In genomic region chr9:136847065-136847826, GRCh38 we compare ENCODE assay signal across 9 cellular contexts. TPM values are rescaled to one million over a fixed set of nuclear protein-coding genes. Genes with fewer than 3 reads are reported as not detected.
DNase-seq lines count a peak whose midpoint lies in the region; ATAC-seq, FAIRE-seq and TF ChIP-seq lines count a peak whose summit lies in the region.
"Had no signal": no experiment of that assay in that cellular context is flagged by ENCODE, and none has a peak within 500 bp of the region (broad histone marks: within the 10 kb centered on the region; RNA-seq: fewer than 3 reads in every experiment).

No MANE protein-coding gene starts in this region.

- no peak for ATAC-seq in activated CD8-positive, alpha-beta memory T cell treated with anti-CD3 and anti-CD28 coated beads, Interleukin-2, amount 10 ng/mL, durations not matched to agents 7 days and 5 days
- peak; percentile 7 for ATAC-seq in lung (ENCODE audit: insufficient read depth, low FRiP score)
- ATAC-seq in upper lobe of right lung = peak; percentile 38
- no peak for ATAC-seq in HG02973 (IDR thresholded peaks at IDR 0.05; ENCODE audit: unreplicated experiment)

- peaks cover 21% of the 10 kb centered on the region for H3K4me1 Mint-ChIP-seq in activated CD8-positive, alpha-beta memory T cell treated with anti-CD3 and anti-CD28 coated beads, Interleukin-2, amount 10 ng/mL, durations not matched to agents 7 days and 5 days
- peaks cover 48% of the 10 kb centered on the region for H3K4me1 Mint-ChIP-seq in dendritic cell treated with granulocyte-macrophage colony-stimulating factor and Interleukin-4, amounts not matched to agents 40 ng/mL and 50 ng/mL, for 4 days (ENCODE audit: low read depth)

- no peak for FAIRE-seq in RCC 7860 (lab: Jason Lieb, UNC)
- FAIRE-seq: islet of Langerhans had no signal

- WGBS in lung, 2 donors = 1 to 3% methylated on average over 50 to 78 of the region's 78 CpGs

- H3K9me3 Mint-ChIP-seq in activated CD8-positive, alpha-beta memory T cell treated with anti-CD3 and anti-CD28 coated beads, Interleukin-2, amount 10 ng/mL, durations not matched to agents 7 days and 5 days (ENCODE audit: low read depth) = no peaks in the 10 kb centered on the region
- no peaks in the 10 kb centered on the region for H3K9me3 Mint-ChIP-seq in dendritic cell treated with granulocyte-macrophage colony-stimulating factor and Interleukin-4, amounts not matched to agents 40 ng/mL and 50 ng/mL, for 4 days

- intact Hi-C loops in dendritic cell treated with granulocyte-macrophage colony-stimulating factor and Interleukin-4, amounts not matched to agents 40 ng/mL and 50 ng/mL, for 4 days (cut with micrococcal nuclease) = loop anchor here (1.0 to 5.0 kb wide), 3 partner anchors 19 to 97 kb away; partner anchors contain the start of genes EDF1, FBXW5 and TMEM141
- intact Hi-C loops in upper lobe of right lung (cut with DNase I) = no loop called here

- peaks cover 3% of the 10 kb centered on the region for H3K36me3 Mint-ChIP-seq in activated CD8-positive, alpha-beta memory T cell treated with anti-CD3 and anti-CD28 coated beads, Interleukin-2, amount 10 ng/mL, durations not matched to agents 7 days and 5 days
- peaks cover 55% of the 10 kb centered on the region for H3K36me3 Mint-ChIP-seq in dendritic cell treated with granulocyte-macrophage colony-stimulating factor and Interleukin-4, amounts not matched to agents 40 ng/mL and 50 ng/mL, for 4 days (ENCODE audit: low read depth)

- H3K9me3 ChIP-seq in lung (ENCODE audit: control insufficient read depth in 2 of 2, insufficient read depth in 1 of 2, low read length in 1 of 2) (peaks cover 0 to 3% of the 10 kb centered on the region in 2 donors), upper lobe of right lung (no peaks in the 10 kb centered on the region)

- H3K27ac ChIP-seq in lung (ENCODE audit: low read depth in 1 of 2, low read length in 1 of 2) (peak overlapping the region in 1 of 2 donors; percentile 75), upper lobe of right lung (peak overlapping the region; percentile 87)

- H3K27me3 ChIP-seq in lung (ENCODE audit: control insufficient read depth, insufficient read depth) = peaks cover 8% of the 10 kb centered on the region
- peaks cover 36% of the 10 kb centered on the region for H3K27me3 ChIP-seq in upper lobe of right lung

- peaks cover 3 to 25% of the 10 kb centered on the region in 2 donors for H3K4me1 ChIP-seq in lung (ENCODE audit: control insufficient read depth in 2 of 2, insufficient read depth in 2 of 2, low read length in 2 of 2)
- H3K4me1 ChIP-seq in upper lobe of right lung = peaks cover 36% of the 10 kb centered on the region

- H3K4me3 Mint-ChIP-seq in activated CD8-positive, alpha-beta memory T cell treated with anti-CD3 and anti-CD28 coated beads, Interleukin-2, amount 10 ng/mL, durations not matched to agents 7 days and 5 days = peak overlapping the region; percentile 88
- peak overlapping the region; percentile 97 for H3K4me3 Mint-ChIP-seq in dendritic cell treated with granulocyte-macrophage colony-stimulating factor and Interleukin-4, amounts not matched to agents 40 ng/mL and 50 ng/mL, for 4 days

- H3K27ac Mint-ChIP-seq in activated CD8-positive, alpha-beta memory T cell treated with anti-CD3 and anti-CD28 coated beads, Interleukin-2, amount 10 ng/mL, durations not matched to agents 7 days and 5 days = peak overlapping the region; percentile 69
- peak overlapping the region; percentile 94 for H3K27ac Mint-ChIP-seq in dendritic cell treated with granulocyte-macrophage colony-stimulating factor and Interleukin-4, amounts not matched to agents 40 ng/mL and 50 ng/mL, for 4 days

- TF ChIP-seq CTCF in lung (IDR thresholded peaks at IDR 0.05; ENCODE audit: control extremely low read depth, extremely low read depth) (no peak), upper lobe of right lung (IDR thresholded peaks at IDR 0.05) (no peak)

- H3K36me3 ChIP-seq in lung (ENCODE audit: control insufficient read depth in 2 of 2, insufficient read depth in 2 of 2, low read length in 2 of 2) (peaks cover 0 to 6% of the 10 kb centered on the region in 2 donors), upper lobe of right lung (no peaks in the 10 kb centered on the region)

- no peak for DNase-seq in activated CD8-positive, alpha-beta memory T cell treated with anti-CD3 and anti-CD28 coated beads, Interleukin-2, amount 10 ng/mL, durations not matched to agents 7 days and 5 days
- DNase-seq in activated CD8-positive, alpha-beta memory T cell treated with anti-CD3 and anti-CD28 coated beads, Interleukin-2, amount 50 U/mL, for 4 hours = no peak
- DNase-seq in RCC 7860 (ENCODE audit: low spot score) = peak; percentile 45
- DNase-seq in lung (ENCODE audit: low spot score) = peak; percentile 73
- DNase-seq in upper lobe of right lung = peak; percentile 87
- DNase-seq in NCI-H2227 (lab: John Stamatoyannopoulos, UW; ENCODE audit: unreplicated experiment) = no peak

- H3K4me3 ChIP-seq in lung = peak overlapping the region; percentile 38
- H3K4me3 ChIP-seq in upper lobe of right lung = peak overlapping the region; percentile 89

- peaks cover 20% of the 10 kb centered on the region for H3K27me3 Mint-ChIP-seq in activated CD8-positive, alpha-beta memory T cell treated with anti-CD3 and anti-CD28 coated beads, Interleukin-2, amount 10 ng/mL, durations not matched to agents 7 days and 5 days
- H3K27me3 Mint-ChIP-seq in dendritic cell treated with granulocyte-macrophage colony-stimulating factor and Interleukin-4, amounts not matched to agents 40 ng/mL and 50 ng/mL, for 4 days = peaks cover 36% of the 10 kb centered on the region

- CTCF ChIA-PET in activated CD8-positive, alpha-beta memory T cell treated with anti-CD3 and anti-CD28 coated beads, Interleukin-2, amount 10 ng/mL, durations not matched to agents 7 days and 5 days (lab: Charles Lee) = interaction anchor here (0.7 to 2.3 kb wide), 9 partner anchors 28 to 188 kb away, joined by 3 to 10 read pairs (median 4); partner anchors contain the start of genes ABCA2, CLIC3, FBXW5 and TRAF2

RNA-seq across cellular contexts. Expression of gene PHPT1, which starts 2.0 kb away (rescaled TPM):
- total RNA-seq in activated CD8-positive, alpha-beta memory T cell treated with anti-CD3 and anti-CD28 coated beads, Interleukin-2, amount 10 ng/mL, durations not matched to agents 7 days and 5 days = 100 to 1,000 TPM in 1 of 2 experiments, 10 to 100 TPM in 1; 96.8 to 116 TPM
- 100 to 1,000 TPM in 1 of 2 donors, 10 to 100 TPM in 1; 75.0 to 124 TPM for total RNA-seq in lung
- 100 to 1,000 TPM; 110 to 195 TPM for polyA plus RNA-seq in lung
- 82.1 TPM for total RNA-seq in upper lobe of right lung

RNA-seq across cellular contexts. Expression of gene MAMDC4, which starts 4.9 kb away (rescaled TPM):
- 10 to 100 TPM; 13.4 to 15.5 TPM for total RNA-seq in activated CD8-positive, alpha-beta memory T cell treated with anti-CD3 and anti-CD28 coated beads, Interleukin-2, amount 10 ng/mL, durations not matched to agents 7 days and 5 days
- total RNA-seq in lung = 10 to 100 TPM in 1 of 2 donors, 1 to 10 TPM in 1; 5.6 to 13.2 TPM
- polyA plus RNA-seq in lung = 1 to 10 TPM; 7.0 to 7.3 TPM
- 12.9 TPM for total RNA-seq in upper lobe of right lung

RNA-seq across cellular contexts. Expression of gene AJM1, which starts 5.0 kb away (rescaled TPM):
- 1 to 10 TPM; 3.9 to 4.4 TPM for total RNA-seq in activated CD8-positive, alpha-beta memory T cell treated with anti-CD3 and anti-CD28 coated beads, Interleukin-2, amount 10 ng/mL, durations not matched to agents 7 days and 5 days
- total RNA-seq in lung (1 to 10 TPM; 1.6 to 4.3 TPM), upper lobe of right lung (2.7 TPM)
- 1 to 10 TPM; 1.1 to 1.3 TPM for polyA plus RNA-seq in lung

RNA-seq across cellular contexts. Expression of gene EDF1, which starts 18.9 kb away (rescaled TPM):
- total RNA-seq in activated CD8-positive, alpha-beta memory T cell treated with anti-CD3 and anti-CD28 coated beads, Interleukin-2, amount 10 ng/mL, durations not matched to agents 7 days and 5 days = 100 to 1,000 TPM; 283 to 360 TPM
- total RNA-seq in lung (100 to 1,000 TPM; 283 to 298 TPM), upper lobe of right lung (250 TPM)
- polyA plus RNA-seq in lung = 100 to 1,000 TPM; 308 to 670 TPM

RNA-seq across cellular contexts. Expression of gene TRAF2, which starts 39.1 kb away (rescaled TPM):
- total RNA-seq in activated CD8-positive, alpha-beta memory T cell treated with anti-CD3 and anti-CD28 coated beads, Interleukin-2, amount 10 ng/mL, durations not matched to agents 7 days and 5 days = 10 to 100 TPM; 58.4 to 67.6 TPM
- 10 to 100 TPM; 17.2 to 19.1 TPM for total RNA-seq in lung
- 10 to 100 TPM; 11.3 to 13.2 TPM for polyA plus RNA-seq in lung
- 14.8 TPM for total RNA-seq in upper lobe of right lung

Comparison
In these comparisons a context has a peak if more than half of its experiments do, and no peak if none do; other contexts are left out.
1. ATAC-seq: peak in lung (single experiment) and upper lobe of right lung (single experiment); none in activated CD8-positive, alpha-beta memory T cell treated with anti-CD3 and anti-CD28 coated beads, Interleukin-2, amount 10 ng/mL, durations not matched to agents 7 days and 5 days (single experiment) and HG02973 (single experiment).
2. DNase-seq: peak in RCC 7860 (single experiment), lung (single experiment) and upper lobe of right lung (single experiment); none in activated CD8-positive, alpha-beta memory T cell treated with anti-CD3 and anti-CD28 coated beads, Interleukin-2, amount 10 ng/mL, durations not matched to agents 7 days and 5 days (single experiment), activated CD8-positive, alpha-beta memory T cell treated with anti-CD3 and anti-CD28 coated beads, Interleukin-2, amount 50 U/mL, for 4 hours (single experiment) and NCI-H2227 (single experiment).